Comparison of ENCODE assay signal across 13 cellular contexts in genomic region chr9:108184941-108185340, GRCh38.
DNase-seq lines count a peak whose midpoint lies in the region; ATAC-seq, FAIRE-seq and TF ChIP-seq lines count a peak whose summit lies in the region.
"Had no signal": no experiment of that assay in that cellular context is flagged by ENCODE, and none has a peak within 500 bp of the region (broad histone marks: within the 10 kb centered on the region; RNA-seq: fewer than 3 reads in every experiment).

No MANE protein-coding gene starts in this region.

- no peaks in the 10 kb centered on the region for H3K4me1 Mint-ChIP-seq in stimulated activated naive CD8-positive, alpha-beta T cell treated with anti-CD3 and anti-CD28 coated beads, Interleukin-15, amount 100 ng/mL, for 72 hours
- no peaks in the 10 kb centered on the region for H3K4me1 Mint-ChIP-seq in T-helper 17 cell
- H3K4me1 Mint-ChIP-seq: neural crest cell had no signal

- DNase-seq in AG09309 (ENCODE audit: low read depth) (peak; percentile 10), NCI-H226 (peak; percentile 82), endothelial cell of umbilical vein (ENCODE audit: low read depth, low spot score) (peak; percentile 40), mucosa of descending colon (peak; percentile 41 to 54 (median 43)), KBM-7 (no peak), T-helper 17 cell (no peak)
- DNase-seq in activated T-cell treated with anti-CD3 and anti-CD28 coated beads, Interleukin-2, amount 50 U/mL, for 48 hours, result no peak
- no peak for DNase-seq in stimulated activated naive CD8-positive, alpha-beta T cell treated with anti-CD3 and anti-CD28 coated beads, Interleukin-15, amount 100 ng/mL, for 72 hours
- DNase-seq: activated T-cell treated with anti-CD3 and anti-CD28 coated beads, Interleukin-2, amount 50 U/mL, for 4 hours; NCI-H1436; stimulated activated CD4-positive, alpha-beta T cell treated with anti-CD3 and anti-CD28 coated beads, Interleukin-2, amount 100 ng/mL, for 48 hours had no signal

- H3K9me3 ChIP-seq in endothelial cell of umbilical vein (replicated peaks; ENCODE audit: control insufficient read depth, insufficient read depth, low read length) (no peaks in the 10 kb centered on the region), mucosa of descending colon (no peaks in the 10 kb centered on the region), T-helper 17 cell (ENCODE audit: control insufficient read depth, low read length, poor library complexity, severe bottlenecking) (no peaks in the 10 kb centered on the region)

- H3K36me3 Mint-ChIP-seq in T-helper 17 cell (ENCODE audit: low read depth), result no peaks in the 10 kb centered on the region

- no peaks in the 10 kb centered on the region for H3K27me3 Mint-ChIP-seq in stimulated activated naive CD8-positive, alpha-beta T cell treated with anti-CD3 and anti-CD28 coated beads, Interleukin-15, amount 100 ng/mL, for 72 hours
- no peaks in the 10 kb centered on the region for H3K27me3 Mint-ChIP-seq in T-helper 17 cell

- TF ChIP-seq POLR2A in endothelial cell of umbilical vein (IDR thresholded peaks at IDR 0.05; ENCODE audit: low read depth, low read length), result no peak

- H3K9ac ChIP-seq in endothelial cell of umbilical vein (replicated peaks; ENCODE audit: extremely low read depth, insufficient read depth, low read length), result no peak overlapping the region

- ATAC-seq in mucosa of descending colon (peak; percentile 90), T-helper 17 cell (no peak)
- no peak for ATAC-seq in stimulated activated naive CD8-positive, alpha-beta T cell treated with anti-CD3 and anti-CD28 coated beads, Interleukin-15, amount 100 ng/mL, for 72 hours
- ATAC-seq: activated T-cell treated with anti-CD3 and anti-CD28 coated beads, Interleukin-2, amount 50 U/mL, for 4 hours had no signal

- H3K9me1 ChIP-seq in endothelial cell of umbilical vein (replicated peaks; ENCODE audit: control insufficient read depth, extremely low read depth, insufficient read depth, low read length), result no peaks in the 10 kb centered on the region

- peak; percentile 80 for FAIRE-seq in endothelial cell of umbilical vein (lab: Jason Lieb, UNC)

- no peak overlapping the region for H3K4me3 Mint-ChIP-seq in stimulated activated naive CD8-positive, alpha-beta T cell treated with anti-CD3 and anti-CD28 coated beads, Interleukin-15, amount 100 ng/mL, for 72 hours
- no peak overlapping the region for H3K4me3 Mint-ChIP-seq in T-helper 17 cell
- H3K4me3 Mint-ChIP-seq: activated T-cell treated with anti-CD3 and anti-CD28 coated beads, Interleukin-2, amount 50 U/mL, for 4 hours; dendritic cell treated with granulocyte-macrophage colony-stimulating factor and Interleukin-4, amounts not matched to agents 40 ng/mL and 50 ng/mL, for 4 days; neural crest cell had no signal

- dilution Hi-C loops in endothelial cell of umbilical vein (cut with MboI; ENCODE audit: extremely low pct_ligation_motif_present, low sequenced_read_pairs), result no loop called here

- no peak overlapping the region for H3K4me3 ChIP-seq in AG09309 (ENCODE audit: control insufficient read depth, low read depth, low read length)
- no peak overlapping the region for H3K4me3 ChIP-seq in endothelial cell of umbilical vein (replicated peaks in 1 of 3; ENCODE audit: insufficient read depth in 1 of 3, low read depth in 1 of 3, low read length in 3 of 3)
- no peak overlapping the region for H3K4me3 ChIP-seq in mucosa of descending colon

- in situ Hi-C loops in KBM-7 (cut with MboI; ENCODE audit: low pct_unique_long_range_greater_than_20kb, low sequenced_read_pairs), result no loop called here

- CTCF ChIA-PET in endothelial cell of umbilical vein (lab: Charles Lee), result no interaction called here

- TF ChIP-seq CTCF in AG09309 (IDR thresholded peaks at IDR 0.05; ENCODE audit: control insufficient read depth, insufficient read depth, low read depth, low read length, missing control alignments) (no peak), endothelial cell of umbilical vein (IDR thresholded peaks at IDR 0.05; ENCODE audit: extremely low read depth in 1 of 2, insufficient read depth in 1 of 2, low read depth in 1 of 2, low read length in 2 of 2) (no peak), mucosa of descending colon (IDR thresholded peaks at IDR 0.05) (no peak)

- intact Hi-C loops in endothelial cell of umbilical vein (cut with micrococcal nuclease) (no loop called here), mucosa of descending colon (cut with DNase I, micrococcal nuclease) (no loop called here)

- peaks cover 4 to 13% of the 10 kb centered on the region in 2 donors for H3K9me3 Mint-ChIP-seq in stimulated activated naive CD8-positive, alpha-beta T cell treated with anti-CD3 and anti-CD28 coated beads, Interleukin-15, amount 100 ng/mL, for 72 hours
- H3K9me3 Mint-ChIP-seq: activated T-cell treated with anti-CD3 and anti-CD28 coated beads, Interleukin-2, amount 50 U/mL, for 4 hours; dendritic cell treated with granulocyte-macrophage colony-stimulating factor and Interleukin-4, amounts not matched to agents 40 ng/mL and 50 ng/mL, for 4 days; neural crest cell had no signal

- no peak overlapping the region for H3K27ac ChIP-seq in endothelial cell of umbilical vein (ENCODE audit: insufficient read depth, low read depth, low read length)

- no peaks in the 10 kb centered on the region for H4K20me1 ChIP-seq in endothelial cell of umbilical vein (replicated peaks; ENCODE audit: control insufficient read depth, extremely low read depth, insufficient read depth, low read length)

- no peaks in the 10 kb centered on the region for H3K27me3 ChIP-seq in endothelial cell of umbilical vein (ENCODE audit: control insufficient read depth in 2 of 2, insufficient read depth in 2 of 2, low read length in 2 of 2)

- peak overlapping the region; percentile 26 for H2AFZ ChIP-seq in endothelial cell of umbilical vein (ENCODE audit: low read depth, low read length)

- no peaks in the 10 kb centered on the region for H3K79me2 ChIP-seq in endothelial cell of umbilical vein (ENCODE audit: control insufficient read depth, insufficient read depth, low read length)

- no peak overlapping the region for H3K4me2 ChIP-seq in endothelial cell of umbilical vein (ENCODE audit: insufficient read depth, low read length)

- H3K36me3 ChIP-seq in endothelial cell of umbilical vein (ENCODE audit: control insufficient read depth in 2 of 2, extremely low read depth in 1 of 2, insufficient read depth in 2 of 2, low read length in 2 of 2), result no peaks in the 10 kb centered on the region
- no peaks in the 10 kb centered on the region for H3K36me3 ChIP-seq in mucosa of descending colon (ENCODE audit: low read depth)

- H3K4me1 ChIP-seq in endothelial cell of umbilical vein (ENCODE audit: control insufficient read depth, extremely low read depth, insufficient read depth, low read length) (peaks cover 6% of the 10 kb centered on the region), mucosa of descending colon (ENCODE audit: low read depth) (no peaks in the 10 kb centered on the region)

- POLR2A ChIA-PET in endothelial cell of umbilical vein (lab: Charles Lee), result no interaction called here

- BruUV-seq in endothelial cell of umbilical vein (replicated peaks; lab: Mats Ljungman, UMichigan), result no TSS peak

- no peak overlapping the region for H3K27ac Mint-ChIP-seq in stimulated activated naive CD8-positive, alpha-beta T cell treated with anti-CD3 and anti-CD28 coated beads, Interleukin-15, amount 100 ng/mL, for 72 hours
- H3K27ac Mint-ChIP-seq in T-helper 17 cell, result no peak overlapping the region
- H3K27ac Mint-ChIP-seq: dendritic cell treated with granulocyte-macrophage colony-stimulating factor and Interleukin-4, amounts not matched to agents 40 ng/mL and 50 ng/mL, for 4 days had no signal

TF ChIP-seq in endothelial cell of umbilical vein, 7 proteins besides CTCF, POLR2A, EP300 and RAD21:
- peak; percentile 60 for TF ChIP-seq FOS (IDR thresholded peaks at IDR 0.05; ENCODE audit: borderline replicate concordance, insufficient read depth, low read length)
- TF ChIP-seq GATA2 (IDR thresholded peaks at IDR 0.05; ENCODE audit: insufficient read depth, insufficient read length, low read depth, low read length), result no peak

Comparison
In these comparisons a context has a peak if more than half of its experiments do, and no peak if none do; other contexts are left out.
1. DNase-seq: peak in AG09309 (single experiment), NCI-H226 (single experiment), endothelial cell of umbilical vein (single experiment) and mucosa of descending colon (3 of 3); none in activated T-cell treated with anti-CD3 and anti-CD28 coated beads, Interleukin-2, amount 50 U/mL, for 48 hours (0 of 2), stimulated activated naive CD8-positive, alpha-beta T cell treated with anti-CD3 and anti-CD28 coated beads, Interleukin-15, amount 100 ng/mL, for 72 hours (0 of 2), KBM-7 (single experiment) and T-helper 17 cell (0 of 3).